ENCODE assay signal across 11 cellular contexts in the genomic region with DNA sequence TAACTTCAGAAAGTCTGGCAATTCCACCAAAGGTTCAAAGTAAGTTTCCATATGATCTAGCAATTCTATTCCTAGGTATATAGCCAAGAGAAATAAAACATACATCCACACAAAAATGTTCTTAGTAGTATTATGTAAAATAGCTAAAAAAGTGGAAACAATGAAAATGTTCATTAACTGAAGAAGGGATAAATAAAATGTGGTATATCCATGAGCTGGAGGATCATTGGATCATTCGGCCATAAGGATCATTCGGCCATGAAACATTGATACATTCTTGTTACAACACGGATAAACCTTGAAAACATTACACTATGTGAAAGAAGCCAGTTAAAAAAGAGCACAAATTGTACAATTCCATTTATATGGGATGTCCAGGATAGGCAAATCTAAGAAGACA. TPM values are rescaled to one million over a fixed set of nuclear protein-coding genes. Genes with fewer than 3 reads are reported as not detected.
DNase-seq lines count a peak whose midpoint lies in the region; ATAC-seq and TF ChIP-seq lines count a peak whose summit lies in the region.
"Had no signal": no experiment of that assay in that cellular context is flagged by ENCODE, and none has a peak within 500 bp of the region (broad histone marks: within the 10 kb centered on the region; RNA-seq: fewer than 3 reads in every experiment).

No MANE protein-coding gene starts in this region.

- H3K36me3 Mint-ChIP-seq in CD4-positive, alpha-beta memory T cell = peaks cover 12 to 20% of the 10 kb centered on the region in 2 donors
- H3K36me3 Mint-ChIP-seq in chondrocyte (ENCODE audit: low read depth) (no peaks in the 10 kb centered on the region), neural crest cell (ENCODE audit: low read depth) (peaks cover 16% of the 10 kb centered on the region)

- no peak overlapping the region for H3K4me3 ChIP-seq in CD4-positive, alpha-beta memory T cell (ENCODE audit: low read length in 2 of 2)
- peak overlapping the region; percentile 96 for H3K4me3 ChIP-seq in Karpas-422 (ENCODE audit: low read length)
- no peak overlapping the region for H3K4me3 ChIP-seq in WERI-Rb-1 (ENCODE audit: low read depth, low read length)

- peak overlapping the region in 6 of 7 donors; percentile 0 to 99 (median 76) for H3K27ac Mint-ChIP-seq in CD4-positive, alpha-beta memory T cell
- H3K27ac Mint-ChIP-seq in chondrocyte (ENCODE audit: unreplicated experiment) (peak overlapping the region; percentile 30), neural crest cell (ENCODE audit: unreplicated experiment) (no peak overlapping the region)

- peaks cover 71% of the 10 kb centered on the region for H3K79me2 ChIP-seq in Karpas-422 (ENCODE audit: low read length)

- H3K27ac ChIP-seq in CD4-positive, alpha-beta memory T cell (ENCODE audit: low read depth, low read length) = no peak overlapping the region
- no peak overlapping the region for H3K27ac ChIP-seq in Karpas-422 (ENCODE audit: low read length)
- no peak overlapping the region for H3K27ac ChIP-seq in WERI-Rb-1

- peaks cover 59 to 86% (median 69%) of the 10 kb centered on the region in 4 donors for H3K4me1 Mint-ChIP-seq in CD4-positive, alpha-beta memory T cell
- H3K4me1 Mint-ChIP-seq in chondrocyte (ENCODE audit: low read depth) (peaks cover 69% of the 10 kb centered on the region), neural crest cell (peaks cover 71% of the 10 kb centered on the region)

- TF ChIP-seq CTCF in chondrocyte (IDR thresholded peaks at IDR 0.05) = no peak
- no peak for TF ChIP-seq CTCF in neural crest cell (conservative IDR thresholded peaks at IDR 0.05)
- TF ChIP-seq CTCF in WERI-Rb-1 (IDR thresholded peaks at IDR 0.05; ENCODE audit: low read depth, low read length) = no peak

- CTCF ChIA-PET in CD4-positive, alpha-beta memory T cell (lab: Charles Lee; ENCODE audit: partially characterized antibody) = no interaction called here

- H3K36me3 ChIP-seq in CD4-positive, alpha-beta memory T cell (ENCODE audit: insufficient read depth, low read length) = no peaks in the 10 kb centered on the region
- H3K36me3 ChIP-seq in Karpas-422 (ENCODE audit: insufficient read depth, low read length) (peaks cover 55% of the 10 kb centered on the region), WERI-Rb-1 (peaks cover 16% of the 10 kb centered on the region)
- H3K36me3 ChIP-seq: adrenal gland had no signal

- H3K9me3 Mint-ChIP-seq in CD4-positive, alpha-beta memory T cell = peaks cover 0 to 1% (median 0%) of the 10 kb centered on the region in 8 donors
- no peaks in the 10 kb centered on the region for H3K9me3 Mint-ChIP-seq in chondrocyte (ENCODE audit: low read depth)
- peaks cover 4% of the 10 kb centered on the region for H3K9me3 Mint-ChIP-seq in neural crest cell

- POLR2A ChIA-PET in CD4-positive, alpha-beta memory T cell (lab: Charles Lee; ENCODE audit: partially characterized antibody) = interaction anchor here (1.3 to 4.1 kb wide), 3 partner anchors 25 to 193 kb away, joined by 3 to 25 read pairs (median 6); partner anchors contain the start of genes PPM1L and TRIM59

- no peaks in the 10 kb centered on the region for H3K9me2 ChIP-seq in Karpas-422 (replicated peaks; ENCODE audit: insufficient read depth, low read length)

- no peak overlapping the region for H2AFZ ChIP-seq in Karpas-422 (ENCODE audit: low read length)

- no peaks in the 10 kb centered on the region for H3K27me3 Mint-ChIP-seq in CD4-positive, alpha-beta memory T cell
- no peaks in the 10 kb centered on the region for H3K27me3 Mint-ChIP-seq in chondrocyte (ENCODE audit: low read depth)
- H3K27me3 Mint-ChIP-seq in neural crest cell (ENCODE audit: low read depth) = peaks cover 2% of the 10 kb centered on the region

- peaks cover 71% of the 10 kb centered on the region for H3K4me1 ChIP-seq in CD4-positive, alpha-beta memory T cell (ENCODE audit: insufficient read depth, low read length)
- H3K4me1 ChIP-seq in Karpas-422 (ENCODE audit: low read length) = peaks cover 44% of the 10 kb centered on the region

- no peak for DNase-seq in CD4-positive, alpha-beta memory T cell
- DNase-seq in Karpas-422 (no peak), chondrocyte (ENCODE audit: low spot score) (no peak), neural crest cell (ENCODE audit: low read depth, low spot score) (no peak), UCSD-AML1 (lab: John Stamatoyannopoulos, UW; ENCODE audit: unreplicated experiment) (no peak), WERI-Rb-1 (no peak)
- DNase-seq: adrenal gland, NCI-H2081 treated with DMSO at 0.1 percent for 48 hours had no signal

- no peak overlapping the region for H3K9ac ChIP-seq in Karpas-422 (ENCODE audit: low read length)

- ATAC-seq in HG03025 (IDR thresholded peaks at IDR 0.05; ENCODE audit: low FRiP score, unreplicated experiment) = no peak
- ATAC-seq in HG03342 (IDR thresholded peaks at IDR 0.05; ENCODE audit: unreplicated experiment) = no peak

- H4K20me1 ChIP-seq in Karpas-422 (ENCODE audit: insufficient read depth, low read depth, low read length) = peaks cover 28% of the 10 kb centered on the region; the same call in 1 of the 2 replicates

- H3K4me2 ChIP-seq in Karpas-422 (ENCODE audit: low read depth, low read length, poor library complexity, severe bottlenecking) = peak overlapping the region; percentile 94

- peak overlapping the region; percentile 11 to 99 (median 76) for H3K4me3 Mint-ChIP-seq in CD4-positive, alpha-beta memory T cell
- H3K4me3 Mint-ChIP-seq in chondrocyte (ENCODE audit: unreplicated experiment) = peak overlapping the region; percentile 89
- H3K4me3 Mint-ChIP-seq in neural crest cell = peak overlapping the region; percentile 100

- intact Hi-C loops in CD4-positive, alpha-beta memory T cell (cut with micrococcal nuclease) = loop anchor here (5.0 to 10.0 kb wide), 2 partner anchors 36 to 1888 kb away; partner anchors contain the start of gene LXN

- H3K27me3 ChIP-seq in CD4-positive, alpha-beta memory T cell (ENCODE audit: insufficient read depth, low read length) = no peaks in the 10 kb centered on the region
- H3K27me3 ChIP-seq in Karpas-422 (ENCODE audit: low read length) (no peaks in the 10 kb centered on the region), WERI-Rb-1 (ENCODE audit: insufficient read depth, low read depth, severe bottlenecking) (no peaks in the 10 kb centered on the region)
- H3K27me3 ChIP-seq: adrenal gland, neutrophil had no signal

- H3K9me3 ChIP-seq in CD4-positive, alpha-beta memory T cell (ENCODE audit: control insufficient read depth in 1 of 2, low read length in 2 of 2) = no peaks in the 10 kb centered on the region
- no peaks in the 10 kb centered on the region for H3K9me3 ChIP-seq in Karpas-422 (ENCODE audit: low read length)
- no peaks in the 10 kb centered on the region for H3K9me3 ChIP-seq in WERI-Rb-1 (ENCODE audit: severe bottlenecking)
- H3K9me3 ChIP-seq: adrenal gland, neutrophil had no signal

RNA-seq across cellular contexts. Expression of gene KPNA4, which starts 2.4 kb away (rescaled TPM):
- total RNA-seq in CD4-positive, alpha-beta memory T cell = 10 to 100 TPM; 46.1 to 50.1 TPM
- 10 to 100 TPM in 1 of 2 donors, 1 to 10 TPM in 1; 8.9 to 10.4 TPM for polyA plus RNA-seq in CD4-positive, alpha-beta memory T cell
- total RNA-seq in Karpas-422 (2014; rRNA removed; shearing (Covaris generic); ENCODE audit: low replicate concordance) = 21.1 and 40.8 TPM in 2 replicates
- total RNA-seq in chondrocyte (58.3 to 75.0 TPM (median 66.0 TPM) in 3 replicates), neural crest cell (57.8 and 66.7 TPM in 2 replicates)
